In genomic region chr9:121906074-121906520, GRCh38 we compare ENCODE assay signal across 18 cellular contexts.
DNase-seq lines count a peak whose midpoint lies in the region; ATAC-seq and TF ChIP-seq lines count a peak whose summit lies in the region.
"Had no signal": no experiment of that assay in that cellular context is flagged by ENCODE, and none has a peak within 500 bp of the region (broad histone marks: within the 10 kb centered on the region; RNA-seq: fewer than 3 reads in every experiment).

No MANE protein-coding gene starts in this region.

- H3K4me3 ChIP-seq in AG10803 (ENCODE audit: low read length) (no peak overlapping the region), osteoblast (ENCODE audit: insufficient read depth, low read length) (no peak overlapping the region), heart left ventricle (no peak overlapping the region)
- H3K4me3 ChIP-seq: neural progenitor cell had no signal

- ATAC-seq in heart left ventricle (no peak), GM21390 (IDR thresholded peaks at IDR 0.05; ENCODE audit: unreplicated experiment) (no peak), HG02840 (IDR thresholded peaks at IDR 0.05; ENCODE audit: low FRiP score, unreplicated experiment) (no peak)
- ATAC-seq: esophagus mucosa had no signal

- H3K79me2 ChIP-seq in osteoblast (ENCODE audit: insufficient read depth, low read length), result no peaks in the 10 kb centered on the region

- H4K20me1 ChIP-seq in osteoblast (ENCODE audit: insufficient read depth, low read length), result no peaks in the 10 kb centered on the region

- peak overlapping the region; percentile 7 for H2AFZ ChIP-seq in osteoblast (ENCODE audit: low read length)
- H2AFZ ChIP-seq: neural progenitor cell had no signal

- no peak overlapping the region for H3K4me2 ChIP-seq in osteoblast (ENCODE audit: insufficient read depth, low read length)
- H3K4me2 ChIP-seq: neural progenitor cell had no signal

- H3K4me1 ChIP-seq in osteoblast (ENCODE audit: insufficient read depth, low read length) (peaks cover 30% of the 10 kb centered on the region), heart left ventricle (peaks cover 0 to 17% (median 0%) of the 10 kb centered on the region in 12 donors)
- H3K4me1 ChIP-seq: neural progenitor cell had no signal

- no peaks in the 10 kb centered on the region for H3K9me3 ChIP-seq in osteoblast (ENCODE audit: low read depth, low read length)
- no peaks in the 10 kb centered on the region for H3K9me3 ChIP-seq in heart left ventricle
- H3K9me3 ChIP-seq: Caco-2 had no signal

- intact Hi-C loops in heart left ventricle (cut with DNase I), result no loop called here

- TF ChIP-seq CTCF in AG10803 (conservative IDR thresholded peaks at IDR 0.05; ENCODE audit: low read length), result no peak
- TF ChIP-seq CTCF in osteoblast (IDR thresholded peaks at IDR 0.05; ENCODE audit: extremely low read depth, low read depth, low read length), result no peak
- TF ChIP-seq CTCF in heart left ventricle (IDR thresholded peaks at IDR 0.05), result no peak

- H3K36me3 ChIP-seq in osteoblast (ENCODE audit: insufficient read depth, low read length), result no peaks in the 10 kb centered on the region
- H3K36me3 ChIP-seq in heart left ventricle, result no peaks in the 10 kb centered on the region
- H3K36me3 ChIP-seq: neural progenitor cell had no signal

- H3K27ac ChIP-seq in osteoblast (ENCODE audit: low read depth, low read length), result peak overlapping the region; percentile 57
- peak overlapping the region in 3 of 12 donors; percentile 39 to 44 (median 42) for H3K27ac ChIP-seq in heart left ventricle
- H3K27ac ChIP-seq: neural progenitor cell had no signal

- no peaks in the 10 kb centered on the region for H3K27me3 ChIP-seq in osteoblast (ENCODE audit: insufficient read depth, low read length)
- no peaks in the 10 kb centered on the region for H3K27me3 ChIP-seq in heart left ventricle
- H3K27me3 ChIP-seq: neural progenitor cell had no signal

- DNase-seq in AG10803 (ENCODE audit: low read depth) (peak; percentile 95), M059J (ENCODE audit: low read depth) (peak; percentile 13), dermis blood vessel endothelial cell (peak; percentile 26), osteoblast (ENCODE audit: insufficient read length, low spot score, missing footprints) (no peak), heart left ventricle (no peak)
- DNase-seq in activated CD8-positive, alpha-beta memory T cell treated with anti-CD3 and anti-CD28 coated beads, Interleukin-2, amount 50 U/mL, for 4 hours, result no peak
- DNase-seq: activated CD4-positive, alpha-beta T cell treated with anti-CD3 and anti-CD28 coated beads for 4 hours; activated naive CD4-positive, alpha-beta T cell treated with Interleukin-2 at 50 U/mL for 16 hours; activated T-cell treated with anti-CD3 and anti-CD28 coated beads for 4 hours; Caco-2; GOT3; NCI-H187 treated with DMSO at 0.1 percent for 48 hours; NCI-H510A treated with DMSO at 0.1 percent for 48 hours; SHP77 had no signal

- no peak for TF ChIP-seq POLR2A in heart left ventricle (IDR thresholded peaks at IDR 0.05)

Comparison
In these comparisons a context has a peak if more than half of its experiments do, and no peak if none do; other contexts are left out.
1. DNase-seq: peak in AG10803 (single experiment), M059J (single experiment) and dermis blood vessel endothelial cell (single experiment); none in osteoblast (single experiment), heart left ventricle (0 of 5) and activated CD8-positive, alpha-beta memory T cell treated with anti-CD3 and anti-CD28 coated beads, Interleukin-2, amount 50 U/mL, for 4 hours (single experiment).